Comparison of ENCODE assay signal across 11 cellular contexts in genomic region chr21:34534522-34534921, GRCh38.
A peak's percentile ranks its signal among the peaks of the same experiment; 100 is the strongest.
DNase-seq lines count a peak whose midpoint lies in the region; ATAC-seq and TF ChIP-seq lines count a peak whose summit lies in the region.
"Had no signal": no experiment of that assay in that cellular context is flagged by ENCODE, and none has a peak within 500 bp of the region (broad histone marks: within the 10 kb centered on the region; RNA-seq: fewer than 3 reads in every experiment).

No MANE protein-coding gene starts in this region.

- DNase-seq in ELR (ENCODE audit: low read depth) = peak; percentile 37
- peak; percentile 86 for DNase-seq in NB4 (ENCODE audit: low read depth)
- DNase-seq in fibroblast of mammary gland (ENCODE audit: low read depth) = peak; percentile 30
- peak; percentile 74 for DNase-seq in putamen (ENCODE audit: low spot score)
- no peak for DNase-seq in activated T-cell treated with anti-CD3 and anti-CD28 coated beads, Interleukin-2, amount 50 U/mL, for 24 hours
- DNase-seq: activated B cell treated with CpG ODN at 0.5 μM for 24 hours, NCI-H187 treated with DMSO at 0.1 percent for 48 hours had no signal

- no peak overlapping the region for H3K27ac Mint-ChIP-seq in activated T-cell treated with anti-CD3 and anti-CD28 coated beads, Interleukin-2, amount 50 U/mL, for 24 hours
- H3K27ac Mint-ChIP-seq: activated B cell treated with CpG ODN at 0.5 μM for 24 hours had no signal

- TF ChIP-seq POLR2A in NB4 (IDR thresholded peaks at IDR 0.05; ENCODE audit: extremely low read depth, insufficient read length) = no peak

- H3K4me3 ChIP-seq in NB4 (ENCODE audit: low read depth, low read length) (no peak overlapping the region), fibroblast of mammary gland (ENCODE audit: control insufficient read depth, low read depth, low read length) (no peak overlapping the region)
- H3K4me3 ChIP-seq: lung had no signal

- ATAC-seq in HG02938 (IDR thresholded peaks at IDR 0.05; ENCODE audit: unreplicated experiment) = no peak
- ATAC-seq in HG02610 (IDR thresholded peaks at IDR 0.05; ENCODE audit: unreplicated experiment) = no peak
- no peak for ATAC-seq in GM18907 (IDR thresholded peaks at IDR 0.05; ENCODE audit: unreplicated experiment)

- H3K4me3 Mint-ChIP-seq in activated T-cell treated with anti-CD3 and anti-CD28 coated beads, Interleukin-2, amount 50 U/mL, for 24 hours = no peak overlapping the region
- H3K4me3 Mint-ChIP-seq: activated B cell treated with CpG ODN at 0.5 μM for 24 hours had no signal

- TF ChIP-seq CTCF in NB4 (IDR thresholded peaks at IDR 0.05; ENCODE audit: low read depth, low read length) = no peak
- no peak for TF ChIP-seq CTCF in fibroblast of mammary gland (conservative IDR thresholded peaks at IDR 0.05; ENCODE audit: control insufficient read depth, insufficient read depth, low read depth, low read length)

- peaks cover 2% of the 10 kb centered on the region for H3K36me3 Mint-ChIP-seq in activated T-cell treated with anti-CD3 and anti-CD28 coated beads, Interleukin-2, amount 50 U/mL, for 24 hours (ENCODE audit: low read depth)

- H3K9me3 Mint-ChIP-seq in activated T-cell treated with anti-CD3 and anti-CD28 coated beads, Interleukin-2, amount 50 U/mL, for 24 hours = no peaks in the 10 kb centered on the region
- H3K9me3 Mint-ChIP-seq: activated B cell treated with CpG ODN at 0.5 μM for 24 hours had no signal

- peaks cover 25% of the 10 kb centered on the region for H3K4me1 Mint-ChIP-seq in activated T-cell treated with anti-CD3 and anti-CD28 coated beads, Interleukin-2, amount 50 U/mL, for 24 hours (ENCODE audit: low read depth)
- H3K4me1 Mint-ChIP-seq: activated B cell treated with CpG ODN at 0.5 μM for 24 hours had no signal

- H3K27me3 Mint-ChIP-seq in activated T-cell treated with anti-CD3 and anti-CD28 coated beads, Interleukin-2, amount 50 U/mL, for 24 hours = no peaks in the 10 kb centered on the region
- H3K27me3 Mint-ChIP-seq: activated B cell treated with CpG ODN at 0.5 μM for 24 hours had no signal
